In genomic region chr19:17687141-17687856, GRCh38 we compare ENCODE assay signal across 1 cellular context.
TF ChIP-seq lines count a peak whose summit lies in the region.

No MANE protein-coding gene starts in this region.

TF ChIP-seq in GM23338, 12 proteins besides CTCF, POLR2A, EP300 and RAD21:
- peak; percentile 6 for TF ChIP-seq REST (IDR thresholded peaks at IDR 0.05; ENCODE audit: unreplicated experiment)
- no peak for TF ChIP-seq EZH2phosphoT487 (IDR thresholded peaks at IDR 0.05; ENCODE audit: unreplicated experiment)
